ENCODE assay signal across 8 cellular contexts in the genomic region with DNA sequence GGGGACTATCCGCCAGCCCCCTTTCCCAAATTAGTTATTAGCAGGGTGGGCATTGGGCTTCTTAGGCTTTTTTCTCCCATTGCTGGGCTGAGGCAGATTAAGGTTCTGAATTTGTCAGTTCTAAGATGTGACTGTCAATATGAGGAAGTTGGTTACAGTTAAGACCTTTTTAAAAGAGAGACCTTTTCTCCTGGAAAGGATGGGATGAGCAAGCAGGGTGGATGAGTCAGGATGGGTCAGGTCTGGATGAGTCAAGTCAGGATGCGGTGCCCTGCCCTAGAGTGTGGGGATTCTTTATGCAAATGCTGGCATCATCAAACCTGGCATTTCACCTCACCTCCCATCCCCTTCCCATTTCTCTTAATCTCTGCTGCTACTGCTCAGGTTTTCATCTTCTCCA. TPM values are rescaled to one million over a fixed set of nuclear protein-coding genes. Genes with fewer than 3 reads are reported as not detected.
DNase-seq lines count a peak whose midpoint lies in the region; ATAC-seq and TF ChIP-seq lines count a peak whose summit lies in the region.

No MANE protein-coding gene starts in this region.

- no peaks in the 10 kb centered on the region for H3K9me3 ChIP-seq in Panc1 (ENCODE audit: control insufficient read depth, insufficient read depth, low read depth, low read length)
- H3K9me3 ChIP-seq in naive thymus-derived CD4-positive, alpha-beta T cell (ENCODE audit: control insufficient read depth in 2 of 3, low read length in 3 of 3), result no peaks in the 10 kb centered on the region

- H3K4me3 ChIP-seq in Panc1 (ENCODE audit: low read depth in 2 of 2, low read length in 2 of 2) (peak overlapping the region; percentile 95), cardiac fibroblast (replicated peaks in 1 of 2; ENCODE audit: low read depth in 2 of 2, low read length in 2 of 2) (peak overlapping the region; percentile 65 to 73)
- peak overlapping the region; percentile 76 for H3K4me3 ChIP-seq in naive thymus-derived CD4-positive, alpha-beta T cell (ENCODE audit: low read length)

- H3K36me3 Mint-ChIP-seq in naive thymus-derived CD4-positive, alpha-beta T cell, result peaks cover 0 to 34% (median 8%) of the 10 kb centered on the region in 5 donors

- H3K27ac Mint-ChIP-seq in naive thymus-derived CD4-positive, alpha-beta T cell, result peak overlapping the region; percentile 81 to 100 (median 94)

- in situ Hi-C loops in Panc1 (cut with HindIII; ENCODE audit: low pct_unique_long_range_greater_than_20kb, low sequenced_read_pairs), result no loop called here

- ATAC-seq in Panc1 (peak; percentile 31; the same call in 1 of the 2 replicates), GM21529 (IDR thresholded peaks at IDR 0.05; ENCODE audit: unreplicated experiment) (no peak)
- no peak for ATAC-seq in naive thymus-derived CD4-positive, alpha-beta T cell

- peak overlapping the region; percentile 95 for H3K27ac ChIP-seq in Panc1 (ENCODE audit: low read length)
- peak overlapping the region; percentile 90 for H3K27ac ChIP-seq in naive thymus-derived CD4-positive, alpha-beta T cell (ENCODE audit: low read depth, low read length)

- intact Hi-C loops in Panc1 (cut with micrococcal nuclease; ENCODE audit: unreplicated experiment), result no loop called here
- intact Hi-C loops in naive thymus-derived CD4-positive, alpha-beta T cell (cut with micrococcal nuclease), result loop anchor here (2.0 to 10.0 kb wide), 7 partner anchors 18 to 712 kb away; a partner anchor contains a TSS

- no TSS peak for BruUV-seq in Panc1 (replicated peaks; lab: Mats Ljungman, UMichigan)

- peaks cover 0 to 2% (median 0%) of the 10 kb centered on the region in 11 donors for H3K9me3 Mint-ChIP-seq in naive thymus-derived CD4-positive, alpha-beta T cell

- H3K4me1 ChIP-seq in Panc1 (ENCODE audit: control insufficient read depth, insufficient read depth, low read length), result peaks cover 20% of the 10 kb centered on the region
- H3K4me1 ChIP-seq in naive thymus-derived CD4-positive, alpha-beta T cell (ENCODE audit: control insufficient read depth in 2 of 2, insufficient read depth in 2 of 2, low read length in 2 of 2), result peaks cover 49 to 53% of the 10 kb centered on the region in 2 donors

- peaks cover 30 to 67% (median 60%) of the 10 kb centered on the region in 7 donors for H3K4me1 Mint-ChIP-seq in naive thymus-derived CD4-positive, alpha-beta T cell

- DNase-seq in H4 (ENCODE audit: low spot score) (peak; percentile 29), Panc1 (ENCODE audit: low read depth, low spot score) (peak; percentile 82), cardiac fibroblast (ENCODE audit: low read depth in 2 of 2) (peak; percentile 44 to 90), NCI-H69 (lab: John Stamatoyannopoulos, UW) (no peak), activated gamma-delta T cell treated with Interleukin-2 at 50 U/mL for 16 hours (no peak), activated gamma-delta T cell (lab: John Stamatoyannopoulos, UW) (no peak)
- peak in 1 of 9 donors; percentile 61 for DNase-seq in naive thymus-derived CD4-positive, alpha-beta T cell

- CTCF ChIA-PET in Panc1 (lab: Charles Lee), result no interaction called here
- CTCF ChIA-PET in naive thymus-derived CD4-positive, alpha-beta T cell (lab: Charles Lee), result interaction anchor here (1.1 to 6.0 kb wide), 5 partner anchors 20 to 168 kb away, joined by 3 to 59 read pairs (median 27); no protein-coding TSS in a partner anchor

- no peaks in the 10 kb centered on the region for H3K27me3 ChIP-seq in Panc1 (ENCODE audit: control insufficient read depth, insufficient read depth, low read length)
- no peaks in the 10 kb centered on the region for H3K27me3 ChIP-seq in naive thymus-derived CD4-positive, alpha-beta T cell (ENCODE audit: control insufficient read depth in 2 of 2, insufficient read depth in 2 of 2, low read length in 2 of 2)

- POLR2A ChIA-PET in Panc1 (lab: Charles Lee), result no interaction called here
- POLR2A ChIA-PET in naive thymus-derived CD4-positive, alpha-beta T cell (lab: Charles Lee), result no interaction called here

- H3K36me3 ChIP-seq in Panc1 (ENCODE audit: control insufficient read depth, insufficient read depth, low read length), result peaks cover 21% of the 10 kb centered on the region
- peaks cover 0 to 7% (median 7%) of the 10 kb centered on the region in 3 experiments for H3K36me3 ChIP-seq in naive thymus-derived CD4-positive, alpha-beta T cell (ENCODE audit: control insufficient read depth in 2 of 3, insufficient read depth in 3 of 3, low read length in 3 of 3)

- peak overlapping the region; percentile 82 to 97 (median 90) for H3K4me3 Mint-ChIP-seq in naive thymus-derived CD4-positive, alpha-beta T cell

- H3K27me3 Mint-ChIP-seq in naive thymus-derived CD4-positive, alpha-beta T cell, result peaks cover 0 to 7% (median 0%) of the 10 kb centered on the region in 5 donors

- no peak for TF ChIP-seq CTCF in Panc1 (IDR thresholded peaks at IDR 0.05)
- no peak for TF ChIP-seq CTCF in cardiac fibroblast (IDR thresholded peaks at IDR 0.05; ENCODE audit: low read depth, low read length)

RNA-seq across cellular contexts. Expression of a gene that starts 1.9 kb away (rescaled TPM):
- 23.9 and 28.7 TPM in 2 replicates for total RNA-seq in H4 (2014; rRNA removed; shearing (Covaris generic))
- total RNA-seq in Panc1 (2021; ENCODE audit: unreplicated experiment), result 38.7 TPM
- 15.9 TPM for polyA plus RNA-seq in Panc1 (2012; ENCODE audit: insufficient read length)
- total RNA-seq in naive thymus-derived CD4-positive, alpha-beta T cell, result 10 to 100 TPM; 29.6 to 52.1 (median 44.2) TPM
- 10 to 100 TPM; 20.2 to 31.7 TPM for polyA plus RNA-seq in naive thymus-derived CD4-positive, alpha-beta T cell

RNA-seq across cellular contexts. Expression of a gene that starts 15.8 kb away (rescaled TPM):
- 14.7 and 20.9 TPM in 2 replicates for total RNA-seq in H4 (2014; rRNA removed; shearing (Covaris generic))
- total RNA-seq in Panc1 (2021; ENCODE audit: unreplicated experiment), result 14.9 TPM
- 14.9 TPM for polyA plus RNA-seq in Panc1 (2012; ENCODE audit: insufficient read length)
- 100 to 1,000 TPM in 4 of 5 experiments, 10 to 100 TPM in 1; 92.5 to 160 (median 149) TPM for total RNA-seq in naive thymus-derived CD4-positive, alpha-beta T cell
- 100 to 1,000 TPM; 344 to 415 TPM for polyA plus RNA-seq in naive thymus-derived CD4-positive, alpha-beta T cell

Comparison
In these comparisons a context has a peak if more than half of its experiments do, and no peak if none do; other contexts are left out.
1. DNase-seq: peak in H4 (single experiment), Panc1 (single experiment) and cardiac fibroblast (2 of 2); none in NCI-H69 (single experiment), activated gamma-delta T cell treated with Interleukin-2 at 50 U/mL for 16 hours (single experiment) and activated gamma-delta T cell (single experiment).
2. Peak in every context shown above with its lines, with median percentiles within 50 percentile points of each other: H3K4me3 ChIP-seq.